ENCODE assay signal across 8 cellular contexts in the genomic region with DNA sequence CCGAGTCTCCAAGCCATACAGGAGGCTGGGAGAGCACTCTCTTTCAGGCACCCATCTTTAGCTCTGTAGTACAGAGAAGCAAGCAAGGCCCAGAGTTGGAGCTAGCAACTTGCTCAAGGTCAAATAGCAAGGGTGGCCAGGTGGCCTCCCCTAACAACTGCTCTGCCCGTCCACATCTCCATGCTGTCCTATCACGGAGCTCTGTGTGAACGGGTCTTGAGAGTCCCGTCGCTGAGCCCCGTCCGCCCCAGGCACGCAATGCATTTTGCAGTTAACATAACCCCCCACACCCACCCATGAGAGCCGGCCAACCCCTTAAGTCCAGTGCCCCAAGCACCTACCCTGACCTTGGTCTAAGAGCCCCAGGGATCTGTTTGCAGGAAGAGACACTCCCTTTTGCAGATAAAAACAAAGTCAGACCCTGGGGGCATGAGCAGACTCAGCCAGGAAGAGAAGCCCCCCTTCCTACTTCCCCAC. TPM values are rescaled to one million over a fixed set of nuclear protein-coding genes. Genes with fewer than 3 reads are reported as not detected.
DNase-seq lines count a peak whose midpoint lies in the region; ATAC-seq and TF ChIP-seq lines count a peak whose summit lies in the region.

No MANE protein-coding gene starts in this region.

- no peaks in the 10 kb centered on the region for H3K27me3 Mint-ChIP-seq in activated naive CD4-positive, alpha-beta T cell treated with anti-CD3 and anti-CD28 coated beads, Interleukin-2, amount 50 U/mL, for 24 hours
- no peaks in the 10 kb centered on the region for H3K27me3 Mint-ChIP-seq in activated T-helper 17 cell treated with anti-CD3 and anti-CD28 coated beads, Interleukin-2, amount 50 U/mL, for 72 hours

- peaks cover 65% of the 10 kb centered on the region for H3K4me1 Mint-ChIP-seq in activated naive CD4-positive, alpha-beta T cell treated with anti-CD3 and anti-CD28 coated beads, Interleukin-2, amount 50 U/mL, for 24 hours
- peaks cover 27% of the 10 kb centered on the region for H3K4me1 Mint-ChIP-seq in activated T-helper 17 cell treated with anti-CD3 and anti-CD28 coated beads, Interleukin-2, amount 50 U/mL, for 72 hours

- no peak for DNase-seq in activated naive CD4-positive, alpha-beta T cell treated with Interleukin-2 at 50 U/mL for 16 hours
- DNase-seq in stomach: no peak
- no peak for DNase-seq in NCI-H510A (lab: John Stamatoyannopoulos, UW)
- no peak for DNase-seq in HuH-7 (ENCODE audit: low spot score)

- peaks cover 14% of the 10 kb centered on the region for H3K4me1 ChIP-seq in iPS-20b (ENCODE audit: insufficient read depth, low read length)
- peaks cover 51 to 79% (median 69%) of the 10 kb centered on the region in 4 donors for H3K4me1 ChIP-seq in stomach

- H3K27ac ChIP-seq in iPS-20b (ENCODE audit: low read length): peak overlapping the region; percentile 100
- peak overlapping the region; percentile 97 to 99 (median 99) for H3K27ac ChIP-seq in stomach

- H3K27ac Mint-ChIP-seq in activated naive CD4-positive, alpha-beta T cell treated with anti-CD3 and anti-CD28 coated beads, Interleukin-2, amount 50 U/mL, for 24 hours: peak overlapping the region; percentile 99
- H3K27ac Mint-ChIP-seq in activated T-helper 17 cell treated with anti-CD3 and anti-CD28 coated beads, Interleukin-2, amount 50 U/mL, for 72 hours: peak overlapping the region; percentile 91

- peak overlapping the region; percentile 100 for H3K9ac ChIP-seq in iPS-20b (ENCODE audit: low read depth, low read length)

- H3K9me3 ChIP-seq in iPS-20b (ENCODE audit: insufficient read depth, low read depth, low read length) (no peaks in the 10 kb centered on the region), stomach (no peaks in the 10 kb centered on the region)

- peaks cover 2% of the 10 kb centered on the region for H3K36me3 Mint-ChIP-seq in activated naive CD4-positive, alpha-beta T cell treated with anti-CD3 and anti-CD28 coated beads, Interleukin-2, amount 50 U/mL, for 24 hours
- H3K36me3 Mint-ChIP-seq in activated T-helper 17 cell treated with anti-CD3 and anti-CD28 coated beads, Interleukin-2, amount 50 U/mL, for 72 hours (ENCODE audit: low read depth): peaks cover 60% of the 10 kb centered on the region

- H3K27me3 ChIP-seq in iPS-20b (ENCODE audit: insufficient read depth, low read length) (no peaks in the 10 kb centered on the region), stomach (no peaks in the 10 kb centered on the region)

- 1 to 7% (median 3%) methylated on average over 3 to 10 of the region's 10 CpGs for WGBS in stomach, 5 donors

- no peak for TF ChIP-seq CTCF in stomach (IDR thresholded peaks at IDR 0.05)

- H3K4me3 ChIP-seq in iPS-20b (ENCODE audit: low read length): peak overlapping the region; percentile 100
- H3K4me3 ChIP-seq in stomach: peak overlapping the region; percentile 82 to 96 (median 91)

- no peak for TF ChIP-seq EP300 in stomach (IDR thresholded peaks at IDR 0.05)

- H3K36me3 ChIP-seq in iPS-20b (ENCODE audit: insufficient read depth, low read depth, low read length): peaks cover 45% of the 10 kb centered on the region
- peaks cover 14 to 17% (median 16%) of the 10 kb centered on the region in 4 donors for H3K36me3 ChIP-seq in stomach

- peak overlapping the region; percentile 98 for H3K4me3 Mint-ChIP-seq in activated naive CD4-positive, alpha-beta T cell treated with anti-CD3 and anti-CD28 coated beads, Interleukin-2, amount 50 U/mL, for 24 hours
- H3K4me3 Mint-ChIP-seq in activated T-helper 17 cell treated with anti-CD3 and anti-CD28 coated beads, Interleukin-2, amount 50 U/mL, for 72 hours: peak overlapping the region; percentile 96

- no peak for TF ChIP-seq POLR2A in stomach (IDR thresholded peaks at IDR 0.05)

- ATAC-seq in activated T-helper 17 cell treated with anti-CD3 and anti-CD28 coated beads, Interleukin-2, amount 50 U/mL, for 72 hours (replicated peaks): no peak
- no peak for ATAC-seq in HG03342 (IDR thresholded peaks at IDR 0.05; ENCODE audit: unreplicated experiment)

- intact Hi-C loops in stomach (cut with DNase I; ENCODE audit: low total_unique reads): no loop called here

- no peaks in the 10 kb centered on the region for H3K9me3 Mint-ChIP-seq in activated naive CD4-positive, alpha-beta T cell treated with anti-CD3 and anti-CD28 coated beads, Interleukin-2, amount 50 U/mL, for 24 hours
- H3K9me3 Mint-ChIP-seq in activated T-helper 17 cell treated with anti-CD3 and anti-CD28 coated beads, Interleukin-2, amount 50 U/mL, for 72 hours: no peaks in the 10 kb centered on the region

RNA-seq across cellular contexts. Expression of a gene that starts 1.5 kb away (rescaled TPM):
- 10 to 100 TPM; 85.3 to 88.1 TPM for total RNA-seq in activated T-helper 17 cell treated with anti-CD3 and anti-CD28 coated beads, Interleukin-2, amount 50 U/mL, for 72 hours
- total RNA-seq in stomach: 100 to 1,000 TPM in 1 of 5 donors, 10 to 100 TPM in 3, 1 to 10 TPM in 1; 6.6 to 176 (median 30.6) TPM
- polyA plus RNA-seq in stomach: 10 to 100 TPM; 11.5 to 15.1 (median 13.6) TPM

RNA-seq across cellular contexts. Expression of a gene that starts 13.4 kb away (rescaled TPM):
- under 1 TPM; 0.50 to 0.69 TPM for total RNA-seq in activated T-helper 17 cell treated with anti-CD3 and anti-CD28 coated beads, Interleukin-2, amount 50 U/mL, for 72 hours
- 10 to 100 TPM in 3 of 5 donors, 1 to 10 TPM in 2; 9.6 to 18.7 (median 13.4) TPM for total RNA-seq in stomach
- 1 to 10 TPM in 1 of 3 donors, under 1 TPM in 2; 0.13 to 1.6 (median 0.76) TPM for polyA plus RNA-seq in stomach

Comparison
In these comparisons a context has a peak if more than half of its experiments do, and no peak if none do; other contexts are left out.
1. RNA of a gene that starts 13.4 kb away (total RNA-seq): 9.6 to 18.7 TPM in stomach; 0.50 to 0.69 TPM in activated T-helper 17 cell treated with anti-CD3 and anti-CD28 coated beads, Interleukin-2, amount 50 U/mL, for 72 hours; every median in the first group is over 4 times any median in the second.